Comparison of ENCODE assay signal across 12 cellular contexts in genomic region chr13:30752201-30752797, GRCh38. TPM values are rescaled to one million over a fixed set of nuclear protein-coding genes. Genes with fewer than 3 reads are reported as not detected.
DNase-seq lines count a peak whose midpoint lies in the region; ATAC-seq and TF ChIP-seq lines count a peak whose summit lies in the region.
"Had no signal": no experiment of that assay in that cellular context is flagged by ENCODE, and none has a peak within 500 bp of the region (broad histone marks: within the 10 kb centered on the region; RNA-seq: fewer than 3 reads in every experiment).

No MANE protein-coding gene starts in this region.

- H3K27ac ChIP-seq in gastroesophageal sphincter: no peak overlapping the region
- H3K27ac ChIP-seq: SJSA1 had no signal

- H3K4me1 ChIP-seq in gastroesophageal sphincter: peaks cover 0 to 9% (median 0%) of the 10 kb centered on the region in 3 donors

- H3K36me3 ChIP-seq in gastroesophageal sphincter: no peaks in the 10 kb centered on the region
- H3K36me3 ChIP-seq: SJSA1 had no signal

- no peak for TF ChIP-seq POLR2A in gastroesophageal sphincter (IDR thresholded peaks at IDR 0.05)

- no peak for TF ChIP-seq EP300 in gastroesophageal sphincter (IDR thresholded peaks at IDR 0.05)

- peak; percentile 20 for DNase-seq in MV-4-11 (lab: John Stamatoyannopoulos, UW)
- peak; percentile 34 for DNase-seq in UCSD-AML1 (lab: John Stamatoyannopoulos, UW; ENCODE audit: unreplicated experiment)
- peak in 26 of 42 donors; percentile 7 to 70 (median 46) for DNase-seq in head of caudate nucleus
- peak; percentile 54 for DNase-seq in renal cortical epithelial cell (ENCODE audit: low read depth)
- no peak for DNase-seq in GM19238 (ENCODE audit: insufficient read length, low spot score)
- DNase-seq: activated CD4-positive, alpha-beta T cell treated with anti-CD3 and anti-CD28 coated beads for 4 hours; activated effector memory CD4-positive, alpha-beta T cell treated with Interleukin-2 at 50 U/mL for 16 hours; NCI-H226; trophoblast cell had no signal

- intact Hi-C loops in head of caudate nucleus (cut with DNase I): no loop called here

- H3K9me3 ChIP-seq in gastroesophageal sphincter: no peaks in the 10 kb centered on the region
- H3K9me3 ChIP-seq: SJSA1 had no signal

- TF ChIP-seq CTCF in gastroesophageal sphincter (IDR thresholded peaks at IDR 0.05): no peak

- 40 to 43% methylated on average over 1 to 4 of the region's 11 CpGs for WGBS in gastroesophageal sphincter (ENCODE audit: low coverage in 1 of 2), 2 donors

- ATAC-seq in gastroesophageal sphincter (no peak), GM21717 (IDR thresholded peaks at IDR 0.05; ENCODE audit: unreplicated experiment) (no peak)

- H3K4me3 ChIP-seq in gastroesophageal sphincter: no peak overlapping the region
- H3K4me3 ChIP-seq: SJSA1 had no signal

- no peaks in the 10 kb centered on the region for H3K27me3 ChIP-seq in gastroesophageal sphincter
- H3K27me3 ChIP-seq: SJSA1 had no signal

RNA-seq across cellular contexts. Expression of gene ALOX5AP, which starts 17.0 kb away (rescaled TPM):
- total RNA-seq in renal cortical epithelial cell (0.85 and 5.6 TPM in 2 replicates), gastroesophageal sphincter (10 to 100 TPM in 2 of 4 donors, 1 to 10 TPM in 2; 5.6 to 34.7 (median 19.7) TPM)
